ENCODE assay signal across 11 cellular contexts in genomic region chr6:111843347-111844147, GRCh38. TPM values are rescaled to one million over a fixed set of nuclear protein-coding genes. Genes with fewer than 3 reads are reported as not detected.
A peak's percentile ranks its signal among the peaks of the same experiment; 100 is the strongest.
DNase-seq lines count a peak whose midpoint lies in the region; ATAC-seq and TF ChIP-seq lines count a peak whose summit lies in the region.
"Had no signal": no experiment of that assay in that cellular context is flagged by ENCODE, and none has a peak within 500 bp of the region (broad histone marks: within the 10 kb centered on the region; RNA-seq: fewer than 3 reads in every experiment).

No MANE protein-coding gene starts in this region.

- ATAC-seq in activated naive CD8-positive, alpha-beta T cell treated with anti-CD3 and anti-CD28 coated beads, Interleukin-2, amount 50 U/mL, for 24 hours = peak; percentile 64
- peak; percentile 75 to 83 for ATAC-seq in natural killer cell treated with Interleukin-12 subunit alpha and Interleukin-12 subunit beta and Interleukin-15 and Interleukin-18, amount 100 ng/mL, for 72 hours
- ATAC-seq in GM19463 (IDR thresholded peaks at IDR 0.05; ENCODE audit: unreplicated experiment) (no peak), HG03521 (IDR thresholded peaks at IDR 0.05; ENCODE audit: unreplicated experiment) (no peak)

- no peak overlapping the region for H3K4me3 Mint-ChIP-seq in activated naive CD8-positive, alpha-beta T cell treated with anti-CD3 and anti-CD28 coated beads, Interleukin-2, amount 50 U/mL, for 24 hours
- no peak overlapping the region for H3K4me3 Mint-ChIP-seq in natural killer cell treated with Interleukin-12 subunit alpha and Interleukin-12 subunit beta and Interleukin-15 and Interleukin-18, amount 100 ng/mL, for 72 hours
- H3K4me3 Mint-ChIP-seq: dendritic cell treated with granulocyte-macrophage colony-stimulating factor and Interleukin-4, amounts not matched to agents 40 ng/mL and 50 ng/mL, for 4 days had no signal

- POLR2A ChIA-PET in GM10248 (lab: Yijun Ruan, JAX) = interaction anchor here (1.4 kb wide), 1 partner anchor 38 kb away, joined by 5 read pairs; no protein-coding TSS in a partner anchor

- CTCF ChIA-PET in GM10248 (lab: Yijun Ruan, JAX) = interaction anchor here (0.7 to 1.8 kb wide), 19 partner anchors 9 to 198 kb away, joined by 3 to 7 read pairs (median 3); partner anchors contain the start of gene FYN

- no peak overlapping the region for H3K27ac Mint-ChIP-seq in activated naive CD8-positive, alpha-beta T cell treated with anti-CD3 and anti-CD28 coated beads, Interleukin-2, amount 50 U/mL, for 24 hours
- no peak overlapping the region for H3K27ac Mint-ChIP-seq in natural killer cell treated with Interleukin-12 subunit alpha and Interleukin-12 subunit beta and Interleukin-15 and Interleukin-18, amount 100 ng/mL, for 72 hours
- H3K27ac Mint-ChIP-seq: dendritic cell treated with granulocyte-macrophage colony-stimulating factor and Interleukin-4, amounts not matched to agents 40 ng/mL and 50 ng/mL, for 4 days had no signal

- H3K27me3 Mint-ChIP-seq in activated naive CD8-positive, alpha-beta T cell treated with anti-CD3 and anti-CD28 coated beads, Interleukin-2, amount 50 U/mL, for 24 hours = peaks cover 3% of the 10 kb centered on the region
- H3K27me3 Mint-ChIP-seq in natural killer cell treated with Interleukin-12 subunit alpha and Interleukin-12 subunit beta and Interleukin-15 and Interleukin-18, amount 100 ng/mL, for 72 hours = no peaks in the 10 kb centered on the region
- H3K27me3 Mint-ChIP-seq: dendritic cell treated with granulocyte-macrophage colony-stimulating factor and Interleukin-4, amounts not matched to agents 40 ng/mL and 50 ng/mL, for 4 days had no signal

- no peak for TF ChIP-seq CTCF in GM10248 (IDR thresholded peaks at IDR 0.05; ENCODE audit: control extremely low read depth, extremely low read depth, low read depth, missing control alignments)

- peak; percentile 19 for DNase-seq in Daoy (ENCODE audit: low read depth)
- DNase-seq in T-helper 2 cell = peak in 3 of 5 experiments; percentile 69 to 94 (median 70)
- DNase-seq in activated naive CD8-positive, alpha-beta T cell treated with anti-CD3 and anti-CD28 coated beads, Interleukin-2, amount 50 U/mL, for 24 hours = peak; percentile 58
- peak; percentile 68 for DNase-seq in natural killer cell treated with Interleukin-12 subunit alpha and Interleukin-12 subunit beta and Interleukin-15 and Interleukin-18, amount 100 ng/mL, for 72 hours (ENCODE audit: low spot score)
- DNase-seq in germinal center (ENCODE audit: low spot score) = no peak
- no peak for DNase-seq in GM10248 (ENCODE audit: extremely low spot score)
- DNase-seq: upper lobe of left lung had no signal

- peaks cover 39% of the 10 kb centered on the region for H3K36me3 Mint-ChIP-seq in activated naive CD8-positive, alpha-beta T cell treated with anti-CD3 and anti-CD28 coated beads, Interleukin-2, amount 50 U/mL, for 24 hours (ENCODE audit: low read depth)
- H3K36me3 Mint-ChIP-seq in natural killer cell treated with Interleukin-12 subunit alpha and Interleukin-12 subunit beta and Interleukin-15 and Interleukin-18, amount 100 ng/mL, for 72 hours = peaks cover 6% of the 10 kb centered on the region

- no peaks in the 10 kb centered on the region for H3K9me3 Mint-ChIP-seq in activated naive CD8-positive, alpha-beta T cell treated with anti-CD3 and anti-CD28 coated beads, Interleukin-2, amount 50 U/mL, for 24 hours
- no peaks in the 10 kb centered on the region for H3K9me3 Mint-ChIP-seq in natural killer cell treated with Interleukin-12 subunit alpha and Interleukin-12 subunit beta and Interleukin-15 and Interleukin-18, amount 100 ng/mL, for 72 hours
- H3K9me3 Mint-ChIP-seq: dendritic cell treated with granulocyte-macrophage colony-stimulating factor and Interleukin-4, amounts not matched to agents 40 ng/mL and 50 ng/mL, for 4 days; nephron had no signal

- H3K4me1 Mint-ChIP-seq in activated naive CD8-positive, alpha-beta T cell treated with anti-CD3 and anti-CD28 coated beads, Interleukin-2, amount 50 U/mL, for 24 hours = no peaks in the 10 kb centered on the region
- peaks cover 42 to 55% of the 10 kb centered on the region in 2 donors for H3K4me1 Mint-ChIP-seq in natural killer cell treated with Interleukin-12 subunit alpha and Interleukin-12 subunit beta and Interleukin-15 and Interleukin-18, amount 100 ng/mL, for 72 hours (ENCODE audit: low read depth in 2 of 2)

RNA-seq across cellular contexts. Expression of gene FYN, which starts 29.7 kb away (rescaled TPM):
- total RNA-seq in Daoy (2014; rRNA removed; shearing (Covaris generic)) = 49.9 and 54.2 TPM in 2 replicates
- 100 to 1,000 TPM; 273 to 443 TPM for total RNA-seq in natural killer cell treated with Interleukin-12 subunit alpha and Interleukin-12 subunit beta and Interleukin-15 and Interleukin-18, amount 100 ng/mL, for 72 hours

Comparison
In these comparisons a context has a peak if more than half of its experiments do, and no peak if none do; other contexts are left out.
1. DNase-seq: peak in Daoy (single experiment), T-helper 2 cell (3 of 5), activated naive CD8-positive, alpha-beta T cell treated with anti-CD3 and anti-CD28 coated beads, Interleukin-2, amount 50 U/mL, for 24 hours (single experiment) and natural killer cell treated with Interleukin-12 subunit alpha and Interleukin-12 subunit beta and Interleukin-15 and Interleukin-18, amount 100 ng/mL, for 72 hours (single experiment); none in germinal center (single experiment) and GM10248 (single experiment).
2. ATAC-seq: peak in activated naive CD8-positive, alpha-beta T cell treated with anti-CD3 and anti-CD28 coated beads, Interleukin-2, amount 50 U/mL, for 24 hours (single experiment) and natural killer cell treated with Interleukin-12 subunit alpha and Interleukin-12 subunit beta and Interleukin-15 and Interleukin-18, amount 100 ng/mL, for 72 hours (2 of 2); none in GM19463 (single experiment) and HG03521 (single experiment).